ENCODE assay signal across 11 cellular contexts in the genomic region with DNA sequence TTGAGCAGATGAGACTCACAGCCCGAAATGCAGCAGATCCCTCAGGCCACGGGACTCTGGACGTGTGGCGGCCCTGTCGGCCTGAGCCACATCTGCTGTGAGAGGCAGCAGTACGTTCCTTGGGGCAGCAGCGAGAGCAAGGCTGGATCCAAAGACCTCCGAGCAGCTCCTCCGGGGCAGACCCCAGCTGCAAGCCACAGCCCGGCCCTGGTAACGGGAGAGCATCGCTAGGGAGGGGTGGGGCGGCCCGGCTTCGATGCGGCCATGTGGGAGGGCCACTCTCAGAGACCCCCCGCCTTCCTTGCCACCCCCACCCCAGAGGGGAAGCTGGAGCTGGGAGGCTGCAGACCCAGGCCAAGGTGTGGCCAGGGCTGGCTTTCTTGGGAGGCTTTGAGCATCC. TPM values are rescaled to one million over a fixed set of nuclear protein-coding genes. Genes with fewer than 3 reads are reported as not detected.
"Had no signal": no experiment of that assay in that cellular context is flagged by ENCODE, and none has a peak within 500 bp of the region (broad histone marks: within the 10 kb centered on the region; RNA-seq: fewer than 3 reads in every experiment).

No MANE protein-coding gene starts in this region.

- H3K4me3 ChIP-seq: GM23248, HAP-1 had no signal

- ATAC-seq: HCT116, HepG2 had no signal

- H3K4me3 Mint-ChIP-seq: HFFc6, IgD-negative memory B cell had no signal

- H2AFZ ChIP-seq: GM23248 had no signal

- H3K27ac ChIP-seq: GM23248, HL-60 had no signal

- H3K9ac ChIP-seq: GM23248 had no signal

- H3K9me3 ChIP-seq: HAP-1 had no signal

- H3K36me3 ChIP-seq: HAP-1 had no signal

- H3K9me3 Mint-ChIP-seq: IgD-negative memory B cell had no signal

- FAIRE-seq: HepG2 had no signal

- H3K27ac Mint-ChIP-seq: HFFc6 had no signal

- H3K27me3 Mint-ChIP-seq: IgD-negative memory B cell had no signal

- DNase-seq: GM23248, GOT3, H7, HFFc6, KBM-7 had no signal

- H3K4me1 ChIP-seq: HAP-1 had no signal

RNA-seq across cellular contexts. Expression of a gene that starts 17.8 kb away (rescaled TPM):
- total RNA-seq: HT1080 had no signal

RNA-seq across cellular contexts. Expression of a gene that starts 48.8 kb away (rescaled TPM):
- total RNA-seq: GM23248, HepG2, HFFc6, HT1080 had no signal
- polyA plus RNA-seq: GM23248, HepG2, IgD-negative memory B cell had no signal
